ENCODE assay signal across 25 cellular contexts in the genomic region with DNA sequence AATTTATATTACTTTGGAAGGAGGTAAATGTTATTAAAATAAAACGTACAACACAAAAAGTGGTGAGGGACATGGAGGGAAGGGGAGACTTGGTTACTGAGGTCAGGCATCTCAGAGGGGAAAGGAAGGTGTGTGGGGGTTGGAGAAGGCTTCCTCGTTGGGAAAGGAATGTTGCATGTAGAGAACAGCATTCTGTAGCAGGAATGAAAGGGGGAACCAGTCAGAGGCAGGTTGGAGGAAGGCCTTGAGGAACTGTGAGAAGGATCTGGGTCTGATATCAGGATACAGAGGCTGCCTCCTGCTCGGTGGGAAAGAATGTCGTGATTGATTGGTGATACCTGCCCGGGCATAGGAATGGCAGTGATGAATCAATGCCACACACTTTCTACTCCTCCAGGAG.
"Had no signal": no experiment of that assay in that cellular context is flagged by ENCODE, and none has a peak within 500 bp of the region (broad histone marks: within the 10 kb centered on the region; RNA-seq: fewer than 3 reads in every experiment).

No MANE protein-coding gene starts in this region.

- H3K9me3 Mint-ChIP-seq: activated B cell treated with CpG ODN at 0.5 μM for 24 hours; activated CD4-positive, alpha-beta T cell treated with anti-CD3 and anti-CD28 coated beads, Interleukin-2, amount 10 ng/mL, durations not matched to agents 7 days and 5 days; activated naive CD4-positive, alpha-beta T cell treated with anti-CD3 and anti-CD28 coated beads, Interleukin-2, amount 10 ng/mL, durations not matched to agents 7 days and 5 days; central memory CD8-positive, alpha-beta T cell had no signal

- H3K27me3 Mint-ChIP-seq: central memory CD8-positive, alpha-beta T cell; progenitor cell of endocrine pancreas had no signal

- H3K27me3 ChIP-seq: brain microvascular endothelial cell, colonic mucosa, esophagus muscularis mucosa, gastroesophageal sphincter, heart left ventricle, right atrium auricular region, tibial artery had no signal

- DNase-seq: activated B cell treated with CpG ODN at 0.5 μM for 24 hours; activated CD4-positive, alpha-beta T cell treated with anti-CD3 and anti-CD28 coated beads, Interleukin-2, amount 10 ng/mL, durations not matched to agents 7 days and 5 days; activated CD8-positive, alpha-beta memory T cell treated with anti-CD3 and anti-CD28 coated beads, Interleukin-2, amount 50 U/mL, for 48 hours; activated effector memory CD4-positive, alpha-beta T cell treated with Interleukin-2 at 50 U/mL for 16 hours; activated naive CD4-positive, alpha-beta T cell treated with anti-CD3 and anti-CD28 coated beads, Interleukin-2, amount 10 ng/mL, durations not matched to agents 7 days and 5 days; activated naive CD8-positive, alpha-beta T cell treated with anti-CD3 and anti-CD28 coated beads, Interleukin-2, amount 50 U/mL, for 24 hours; activated T-cell treated with anti-CD3 and anti-CD28 coated beads, Interleukin-2, amount 50 U/mL, for 48 hours; anterior cingulate cortex; brain microvascular endothelial cell; colonic mucosa; effector CD4-positive, alpha-beta T cell; heart left ventricle; lower lobe of right lung; midbrain; stimulated activated CD4-positive, alpha-beta T cell treated with anti-CD3 and anti-CD28 coated beads, Interleukin-2, amount 100 ng/mL, for 24 hours; stimulated activated naive CD8-positive, alpha-beta T cell treated with anti-CD3 and anti-CD28 coated beads, Interleukin-15, Interleukin-2, amounts not matched to agents 100 U/mL and 50 U/mL, for 24 hours; substantia nigra; tibial artery had no signal

- H3K9me3 ChIP-seq: colonic mucosa, esophagus muscularis mucosa, gastroesophageal sphincter, heart left ventricle, lower lobe of right lung, right atrium auricular region, tibial artery had no signal

- H3K27ac ChIP-seq: brain microvascular endothelial cell, colonic mucosa, esophagus muscularis mucosa, gastroesophageal sphincter, lower lobe of right lung, right atrium auricular region, tibial artery had no signal

- H3K27ac Mint-ChIP-seq: activated B cell treated with CpG ODN at 0.5 μM for 24 hours; activated CD4-positive, alpha-beta T cell treated with anti-CD3 and anti-CD28 coated beads, Interleukin-2, amount 10 ng/mL, durations not matched to agents 7 days and 5 days; activated naive CD4-positive, alpha-beta T cell treated with anti-CD3 and anti-CD28 coated beads, Interleukin-2, amount 10 ng/mL, durations not matched to agents 7 days and 5 days; activated naive CD8-positive, alpha-beta T cell treated with anti-CD3 and anti-CD28 coated beads, Interleukin-2, amount 50 U/mL, for 24 hours; progenitor cell of endocrine pancreas had no signal

- H3K4me1 Mint-ChIP-seq: activated CD4-positive, alpha-beta T cell treated with anti-CD3 and anti-CD28 coated beads, Interleukin-2, amount 10 ng/mL, durations not matched to agents 7 days and 5 days; activated naive CD4-positive, alpha-beta T cell treated with anti-CD3 and anti-CD28 coated beads, Interleukin-2, amount 10 ng/mL, durations not matched to agents 7 days and 5 days; central memory CD8-positive, alpha-beta T cell had no signal

- ATAC-seq: activated naive CD8-positive, alpha-beta T cell treated with anti-CD3 and anti-CD28 coated beads, Interleukin-2, amount 50 U/mL, for 24 hours; gastroesophageal sphincter; heart left ventricle; lower lobe of right lung; stimulated activated naive CD8-positive, alpha-beta T cell treated with anti-CD3 and anti-CD28 coated beads, Interleukin-15, Interleukin-2, amounts not matched to agents 100 U/mL and 50 U/mL, for 24 hours had no signal

- FAIRE-seq: endothelial cell of umbilical vein, islet of Langerhans had no signal

- H3K36me3 ChIP-seq: brain microvascular endothelial cell, colonic mucosa, esophagus muscularis mucosa, gastroesophageal sphincter, heart left ventricle, lower lobe of right lung, right atrium auricular region, tibial artery had no signal

- H3K36me3 Mint-ChIP-seq: activated naive CD4-positive, alpha-beta T cell treated with anti-CD3 and anti-CD28 coated beads, Interleukin-2, amount 10 ng/mL, durations not matched to agents 7 days and 5 days had no signal

- H3K4me1 ChIP-seq: colonic mucosa, gastroesophageal sphincter, right atrium auricular region had no signal

- H3K4me3 Mint-ChIP-seq: activated B cell treated with CpG ODN at 0.5 μM for 24 hours; activated CD4-positive, alpha-beta T cell treated with anti-CD3 and anti-CD28 coated beads, Interleukin-2, amount 10 ng/mL, durations not matched to agents 7 days and 5 days; activated naive CD4-positive, alpha-beta T cell treated with anti-CD3 and anti-CD28 coated beads, Interleukin-2, amount 10 ng/mL, durations not matched to agents 7 days and 5 days; activated naive CD8-positive, alpha-beta T cell treated with anti-CD3 and anti-CD28 coated beads, Interleukin-2, amount 50 U/mL, for 24 hours; central memory CD8-positive, alpha-beta T cell had no signal

- H3K4me3 ChIP-seq: colonic mucosa, esophagus muscularis mucosa, gastroesophageal sphincter, heart left ventricle, lower lobe of right lung, right atrium auricular region, tibial artery had no signal
